Comparison of ENCODE assay signal across 9 cellular contexts in the genomic region with DNA sequence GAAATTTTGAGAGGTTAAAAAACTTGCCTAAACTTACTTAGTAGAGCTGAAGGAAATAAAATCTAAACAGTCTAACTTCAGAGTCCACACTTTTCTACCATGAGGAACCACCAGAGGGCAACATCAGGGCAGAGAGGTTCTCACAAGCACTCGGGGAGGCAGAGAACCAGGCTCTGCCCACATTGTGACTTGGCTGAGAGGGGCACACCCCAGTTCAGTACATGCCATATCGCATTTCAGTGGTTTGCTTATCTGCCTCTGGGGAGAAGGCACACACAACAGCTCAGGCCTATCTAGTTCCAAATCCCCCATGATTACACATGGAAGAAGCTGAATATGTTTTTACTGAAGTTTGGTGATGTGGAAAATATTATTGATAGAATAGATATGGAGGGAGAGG. TPM values are rescaled to one million over a fixed set of nuclear protein-coding genes. Genes with fewer than 3 reads are reported as not detected.
DNase-seq lines count a peak whose midpoint lies in the region; ATAC-seq and TF ChIP-seq lines count a peak whose summit lies in the region.
"Had no signal": no experiment of that assay in that cellular context is flagged by ENCODE, and none has a peak within 500 bp of the region (broad histone marks: within the 10 kb centered on the region; RNA-seq: fewer than 3 reads in every experiment).

No MANE protein-coding gene starts in this region.

- no peak overlapping the region for H3K4me3 ChIP-seq in foreskin fibroblast (ENCODE audit: low read depth in 1 of 2, low read length in 2 of 2)
- H3K4me3 ChIP-seq: BLaER1 had no signal

- peak; percentile 78 for ATAC-seq in GM21528 (IDR thresholded peaks at IDR 0.05; ENCODE audit: low FRiP score, unreplicated experiment)

- TF ChIP-seq CTCF in foreskin fibroblast (IDR thresholded peaks at IDR 0.05; ENCODE audit: low read depth, low read length): peak; percentile 61

- peak in 2 of 3 experiments; percentile 21 to 39 for DNase-seq in NCI-H1417 (lab: John Stamatoyannopoulos, UW)
- DNase-seq in NCI-H1417 treated with DMSO at 0.1 percent for 48 hours (lab: John Stamatoyannopoulos, UW): no peak
- DNase-seq in HuH-7.5 (ENCODE audit: low spot score): peak; percentile 2
- peak; percentile 56 for DNase-seq in SW480 (ENCODE audit: low spot score)
- DNase-seq in foreskin fibroblast: no peak
- peak; percentile 51 for DNase-seq in renal cortical epithelial cell (ENCODE audit: low read depth)
- no peak for DNase-seq in T-helper 1 cell

RNA-seq across cellular contexts. Expression of a gene that starts 49.2 kb away (rescaled TPM):
- total RNA-seq in renal cortical epithelial cell: not detected in 2 replicates

Comparison
In these comparisons a context has a peak if more than half of its experiments do, and no peak if none do; other contexts are left out.
1. DNase-seq: peak in NCI-H1417 (2 of 3), HuH-7.5 (single experiment), SW480 (single experiment) and renal cortical epithelial cell (single experiment); none in NCI-H1417 treated with DMSO at 0.1 percent for 48 hours (single experiment), foreskin fibroblast (0 of 2) and T-helper 1 cell (0 of 5).